ENCODE assay signal across 1 cellular context in the genomic region with DNA sequence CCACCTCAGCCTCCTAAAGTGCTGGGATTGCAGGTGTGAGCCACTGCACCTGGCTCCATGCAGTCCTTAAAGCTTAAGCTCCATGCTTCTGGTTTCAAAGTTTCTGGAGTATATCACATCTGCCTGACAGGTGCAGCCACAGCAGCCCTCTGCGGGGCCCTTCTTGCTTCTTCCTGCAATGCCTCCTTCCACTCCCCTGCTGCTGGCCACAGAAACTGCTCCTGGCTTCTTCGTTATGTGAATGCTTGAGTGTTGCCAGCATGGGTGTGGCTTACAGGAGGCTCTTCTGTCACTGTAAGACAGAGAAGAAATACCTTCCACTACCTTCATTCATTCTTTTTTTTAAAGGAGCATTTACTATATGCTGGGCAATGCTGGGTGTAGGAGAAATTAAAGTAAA.
TF ChIP-seq lines count a peak whose summit lies in the region.

No MANE protein-coding gene starts in this region.

TF ChIP-seq in H1, 55 proteins besides CTCF, POLR2A, EP300 and RAD21:
- TF ChIP-seq CHD1 (IDR thresholded peaks at IDR 0.05; ENCODE audit: low read depth, low read length) (no peak), CBX8 (IDR thresholded peaks at IDR 0.05; ENCODE audit: borderline replicate concordance, low read depth, low read length) (no peak), SAP30 (IDR thresholded peaks at IDR 0.05; ENCODE audit: insufficient read depth, insufficient replicate concordance, low read length) (no peak), RXRA (IDR thresholded peaks at IDR 0.05; ENCODE audit: insufficient read depth, low read depth, low read length) (no peak), JUN (IDR thresholded peaks at IDR 0.05; ENCODE audit: low read depth, low read length) (no peak), HDAC2 (IDR thresholded peaks at IDR 0.05; ENCODE audit: borderline replicate concordance in 1 of 2, low read depth in 2 of 2, low read length in 2 of 2) (no peak), YY1 (IDR thresholded peaks at IDR 0.05; ENCODE audit: low read depth, low read length) (no peak), GTF2F1 (IDR thresholded peaks at IDR 0.05; ENCODE audit: borderline replicate concordance, low read depth, low read length) (no peak)
